ENCODE assay signal across 8 cellular contexts in genomic region chr1:43565600-43566360, GRCh38. TPM values are rescaled to one million over a fixed set of nuclear protein-coding genes. Genes with fewer than 3 reads are reported as not detected.
DNase-seq lines count a peak whose midpoint lies in the region; ATAC-seq, FAIRE-seq and TF ChIP-seq lines count a peak whose summit lies in the region.

No MANE protein-coding gene starts in this region.

- no peaks in the 10 kb centered on the region for H3K79me2 ChIP-seq in HepG2 (ENCODE audit: insufficient read depth, low read length)

- peak in 2 of 3 donors; percentile 56 to 57 for DNase-seq in right lobe of liver
- no peak for DNase-seq in HepG2 (ENCODE audit: low spot score)
- peak; percentile 12 for DNase-seq in activated CD4-positive, alpha-beta T cell treated with anti-CD3 and anti-CD28 coated beads, Interleukin-2, amount 50 U/mL, for 1 hour
- peak; percentile 89 for DNase-seq in endodermal cell
- DNase-seq in mucosa of descending colon = peak in 2 of 3 donors; percentile 60 to 70
- peak; percentile 55 for DNase-seq in stomach
- DNase-seq in SW480 (ENCODE audit: low spot score) = no peak
- DNase-seq in GOT3 (lab: John Stamatoyannopoulos, UW) = no peak

- POLR2A ChIA-PET in HepG2 (lab: Yijun Ruan, JAX) = no interaction called here

- peaks cover 19% of the 10 kb centered on the region for H3K36me3 Mint-ChIP-seq in endodermal cell (ENCODE audit: low read depth)

- H3K4me1 ChIP-seq in right lobe of liver = no peaks in the 10 kb centered on the region
- peaks cover 7% of the 10 kb centered on the region; the same call in 1 of the 2 replicates for H3K4me1 ChIP-seq in HepG2 (ENCODE audit: insufficient read depth, low read length)
- H3K4me1 ChIP-seq in endodermal cell (ENCODE audit: control insufficient read depth, insufficient read depth, low read length) = no peaks in the 10 kb centered on the region
- H3K4me1 ChIP-seq in mucosa of descending colon (ENCODE audit: low read depth) = peaks cover 8% of the 10 kb centered on the region
- peaks cover 26 to 39% (median 33%) of the 10 kb centered on the region in 4 donors for H3K4me1 ChIP-seq in stomach

- H2AFZ ChIP-seq in HepG2 (ENCODE audit: low read length) = no peak overlapping the region

- no peak for FAIRE-seq in HepG2 (lab: Jason Lieb, UNC)

- no peak overlapping the region for H3K4me2 ChIP-seq in HepG2 (ENCODE audit: low read depth, low read length)

- H3K4me3 ChIP-seq in right lobe of liver (peak overlapping the region; percentile 18 to 33 (median 21)), HepG2 (replicated peaks in 1 of 3; ENCODE audit: insufficient read depth in 1 of 3, low read depth in 2 of 3, low read length in 3 of 3) (no peak overlapping the region), endodermal cell (ENCODE audit: low read length) (no peak overlapping the region), mucosa of descending colon (no peak overlapping the region), stomach (peak overlapping the region; percentile 40 to 53 (median 50))

- H3K9me3 ChIP-seq in right lobe of liver = no peaks in the 10 kb centered on the region
- H3K9me3 ChIP-seq in HepG2 (ENCODE audit: low read length) = no peaks in the 10 kb centered on the region
- H3K9me3 ChIP-seq in endodermal cell (ENCODE audit: control insufficient read depth, low read length) = no peaks in the 10 kb centered on the region
- no peaks in the 10 kb centered on the region for H3K9me3 ChIP-seq in mucosa of descending colon
- no peaks in the 10 kb centered on the region for H3K9me3 ChIP-seq in stomach

- no peak overlapping the region for H3K27ac Mint-ChIP-seq in endodermal cell

- H3K27me3 ChIP-seq in right lobe of liver (no peaks in the 10 kb centered on the region), HepG2 (ENCODE audit: control insufficient read depth in 1 of 2, insufficient read depth in 2 of 2, low read length in 2 of 2) (no peaks in the 10 kb centered on the region), endodermal cell (ENCODE audit: control insufficient read depth, insufficient read depth, low read length, poor library complexity, severe bottlenecking) (no peaks in the 10 kb centered on the region), stomach (peaks cover 0 to 8% (median 0%) of the 10 kb centered on the region in 3 donors)

- no TSS peak for BruUV-seq in HepG2 (replicated peaks; lab: Mats Ljungman, UMichigan)

- intact Hi-C loops in right lobe of liver (cut with DNase I) (no loop called here), HepG2 (cut with micrococcal nuclease; ENCODE audit: unreplicated experiment) (no loop called here), mucosa of descending colon (cut with DNase I, micrococcal nuclease) (no loop called here), stomach (cut with DNase I; ENCODE audit: low total_unique reads) (no loop called here)

- CTCF ChIA-PET in HepG2 (lab: Yijun Ruan, JAX; ENCODE audit: low intra/inter-chr PET ratio, low total read pairs) = no interaction called here

- 67% methylated on average over 11 of the region's 62 CpGs for WGBS in right lobe of liver (ENCODE audit: insufficient coverage, low coverage, low lambda C conversion rate, missing lambda C conversion rate)
- 98% methylated on average over 46 of the region's 62 CpGs for WGBS in HepG2 (ENCODE audit: low lambda C conversion rate)
- 88 to 92% methylated on average over 26 to 62 of the region's 62 CpGs for WGBS in endodermal cell (ENCODE audit: insufficient coverage in 1 of 2, insufficient read length in 1 of 2), 2 experiments
- 7 to 19% (median 11%) methylated on average over 29 to 62 of the region's 62 CpGs for WGBS in stomach, 5 donors

- peaks cover 23% of the 10 kb centered on the region for H3K4me1 Mint-ChIP-seq in endodermal cell

- H3K36me3 ChIP-seq in right lobe of liver (peaks cover 0 to 8% (median 4%) of the 10 kb centered on the region in 4 donors), HepG2 (replicated peaks in 1 of 2; ENCODE audit: control insufficient read depth in 1 of 2, insufficient read depth in 2 of 2, low read length in 2 of 2) (peaks cover 19 to 55% of the 10 kb centered on the region in 2 experiments), endodermal cell (ENCODE audit: control insufficient read depth, insufficient read depth, low read length) (peaks cover 15% of the 10 kb centered on the region), mucosa of descending colon (ENCODE audit: low read depth) (no peaks in the 10 kb centered on the region), stomach (peaks cover 0 to 32% (median 18%) of the 10 kb centered on the region in 4 donors)

- H4K20me1 ChIP-seq in HepG2 (ENCODE audit: insufficient read depth, low read length) = peaks cover 14% of the 10 kb centered on the region; the same call in 1 of the 2 replicates

- in situ Hi-C loops in HepG2 (cut with HindIII; ENCODE audit: extremely low pct_ligation_motif_present, low pct_unique_long_range_greater_than_20kb) = no loop called here

- peak; percentile 55 to 73 (median 66) for ATAC-seq in right lobe of liver
- no peak for ATAC-seq in HepG2
- ATAC-seq in mucosa of descending colon = peak; percentile 78

- TF ChIP-seq CTCF in right lobe of liver (IDR thresholded peaks at IDR 0.05) (no peak), HepG2 (CRISPR knock-in tag; IDR thresholded peaks at IDR 0.05) (no peak), endodermal cell (conservative IDR thresholded peaks at IDR 0.05) (no peak), mucosa of descending colon (IDR thresholded peaks at IDR 0.05) (no peak), stomach (IDR thresholded peaks at IDR 0.05) (no peak)

- TF ChIP-seq EP300 in HepG2 (IDR thresholded peaks at IDR 0.05; ENCODE audit: low read depth in 2 of 2, low read length in 2 of 2) = no peak
- TF ChIP-seq EP300 in HepG2 (CRISPR knock-in tag; IDR thresholded peaks at IDR 0.05; ENCODE audit: borderline replicate concordance) = no peak
- TF ChIP-seq EP300 in stomach (IDR thresholded peaks at IDR 0.05) = no peak

- no peaks in the 10 kb centered on the region for H3K27me3 Mint-ChIP-seq in endodermal cell (ENCODE audit: insufficient read depth)

- TF ChIP-seq RAD21 in HepG2 (CRISPR knock-in tag; IDR thresholded peaks at IDR 0.05) = no peak

- TF ChIP-seq POLR2A in right lobe of liver (IDR thresholded peaks at IDR 0.05) (no peak), HepG2 (IDR thresholded peaks at IDR 0.05; ENCODE audit: insufficient read depth in 1 of 2, low read depth in 2 of 2, low read length in 2 of 2) (no peak), stomach (IDR thresholded peaks at IDR 0.05) (no peak)

- H3K27ac ChIP-seq in right lobe of liver (no peak overlapping the region), HepG2 (ENCODE audit: extremely low read length, insufficient read depth, low read length) (no peak overlapping the region), endodermal cell (ENCODE audit: low read depth, low read length) (peak overlapping the region; percentile 89), stomach (peak overlapping the region in 3 of 5 donors; percentile 23 to 57 (median 38))

- H3K9me3 Mint-ChIP-seq in endodermal cell = no peaks in the 10 kb centered on the region

- peak overlapping the region; percentile 43 for H3K4me3 Mint-ChIP-seq in endodermal cell

- no peak overlapping the region for H3K9ac ChIP-seq in HepG2 (ENCODE audit: insufficient read depth, low read depth, low read length)
- no peak overlapping the region for H3K9ac ChIP-seq in endodermal cell (ENCODE audit: extremely low read depth, low read length, poor library complexity, severe bottlenecking)

TF ChIP-seq in HepG2, 621 proteins besides CTCF, POLR2A, EP300 and RAD21:
- no peak for TF ChIP-seq RXRB (CRISPR knock-in tag; IDR thresholded peaks at IDR 0.05; ENCODE audit: borderline replicate concordance)
- no peak for TF ChIP-seq FOXM1 (CRISPR knock-in tag; IDR thresholded peaks at IDR 0.05)

RNA-seq across cellular contexts. Expression of gene PTPRF, which starts 35.1 kb away (rescaled TPM):
- total RNA-seq in right lobe of liver = 100 to 1,000 TPM in 4 of 6 experiments, 10 to 100 TPM in 2; 97.1 to 252 (median 160) TPM
- 47.3 and 55.9 TPM in 2 replicates for total RNA-seq in HepG2 (2016; rRNA removed; fragmentation: Illumina TruSeq; extraction: Trizol)
- total RNA-seq in HepG2 (2016; cell fraction: cytosol; rRNA removed; fragmentation: Illumina TruSeq; extraction: Trizol; ENCODE audit: low read depth) = 6.1 and 8.9 TPM in 2 replicates
- total RNA-seq in HepG2 (2016; cell fraction: insoluble cytoplasmic fraction; rRNA removed; fragmentation: Illumina TruSeq; extraction: Trizol) = 38.1 and 54.3 TPM in 2 replicates
- total RNA-seq in HepG2 (2016; cell fraction: membrane; rRNA removed; fragmentation: Illumina TruSeq; extraction: Trizol) = 30.4 and 36.7 TPM in 2 replicates
- total RNA-seq in HepG2 (2016; cell fraction: nucleus; rRNA removed; fragmentation: Illumina TruSeq; extraction: Trizol) = 76.8 and 90.3 TPM in 2 replicates
- polyA plus RNA-seq in HepG2 (2011; rRNA removed) = 167 and 213 TPM in 2 replicates
- polyA plus RNA-seq in HepG2 (2011; cell fraction: cytosol; rRNA removed) = 119 and 128 TPM in 2 replicates
- polyA plus RNA-seq in HepG2 (2011; cell fraction: nucleus; rRNA removed) = 229 and 238 TPM in 2 replicates
- polyA plus RNA-seq in HepG2 (2012) = 125 and 182 TPM in 2 replicates
- polyA plus RNA-seq in HepG2 (2016; cell fraction: cytosol; fragmentation: Illumina TruSeq; extraction: Trizol; ENCODE audit: low read depth) = 5.7 and 6.0 TPM in 2 replicates
- 37.1 and 51.8 TPM in 2 replicates for polyA plus RNA-seq in HepG2 (2016; cell fraction: insoluble cytoplasmic fraction; fragmentation: Illumina TruSeq; extraction: Trizol; ENCODE audit: low read depth)
- polyA plus RNA-seq in HepG2 (2016; cell fraction: membrane; fragmentation: Illumina TruSeq; extraction: Trizol; ENCODE audit: low read depth) = 13.5 and 17.9 TPM in 2 replicates
- 139 and 140 TPM in 2 replicates for polyA plus RNA-seq in HepG2 (2016; cell fraction: nucleus; fragmentation: Illumina TruSeq; extraction: Trizol; ENCODE audit: insufficient read depth, low read depth)
- 212 and 690 TPM in 2 replicates for polyA minus RNA-seq in HepG2 (2011; rRNA and poly(A)+ RNA removed; ENCODE audit: low replicate concordance)
- polyA minus RNA-seq in HepG2 (2011; cell fraction: cytosol; rRNA and poly(A)+ RNA removed) = 137 and 178 TPM in 2 replicates
- 83.0 and 106 TPM in 2 replicates for polyA minus RNA-seq in HepG2 (2011; cell fraction: nucleus; rRNA and poly(A)+ RNA removed)
- 100 to 1,000 TPM; 203 to 250 TPM for total RNA-seq in endodermal cell
- 145 TPM for polyA plus RNA-seq in endodermal cell (2013, experiment 1 of 2)
- 130 TPM for polyA plus RNA-seq in endodermal cell (2013, experiment 2 of 2)
- 100 to 1,000 TPM; 355 to 752 (median 384) TPM for total RNA-seq in mucosa of descending colon
- 100 to 1,000 TPM in 4 of 5 donors, 10 to 100 TPM in 1; 63.0 to 282 (median 114) TPM for total RNA-seq in stomach
- 10 to 100 TPM; 11.3 to 53.3 (median 30.4) TPM for polyA plus RNA-seq in stomach

Comparison
In these comparisons a context has a peak if more than half of its experiments do, and no peak if none do; other contexts are left out.
1. DNase-seq: peak in right lobe of liver (2 of 3), activated CD4-positive, alpha-beta T cell treated with anti-CD3 and anti-CD28 coated beads, Interleukin-2, amount 50 U/mL, for 1 hour (single experiment), endodermal cell (single experiment), mucosa of descending colon (2 of 3) and stomach (single experiment); none in HepG2 (single experiment), SW480 (single experiment) and GOT3 (single experiment).
2. H3K4me3 ChIP-seq: peak in right lobe of liver (3 of 3) and stomach (4 of 4); none in HepG2 (0 of 3), endodermal cell (single experiment) and mucosa of descending colon (single experiment).
3. H3K27ac ChIP-seq: peak in endodermal cell (single experiment) and stomach (3 of 5); none in right lobe of liver (0 of 3) and HepG2 (single experiment).